23 cellular contexts compared by ENCODE assay signal in the genomic region with DNA sequence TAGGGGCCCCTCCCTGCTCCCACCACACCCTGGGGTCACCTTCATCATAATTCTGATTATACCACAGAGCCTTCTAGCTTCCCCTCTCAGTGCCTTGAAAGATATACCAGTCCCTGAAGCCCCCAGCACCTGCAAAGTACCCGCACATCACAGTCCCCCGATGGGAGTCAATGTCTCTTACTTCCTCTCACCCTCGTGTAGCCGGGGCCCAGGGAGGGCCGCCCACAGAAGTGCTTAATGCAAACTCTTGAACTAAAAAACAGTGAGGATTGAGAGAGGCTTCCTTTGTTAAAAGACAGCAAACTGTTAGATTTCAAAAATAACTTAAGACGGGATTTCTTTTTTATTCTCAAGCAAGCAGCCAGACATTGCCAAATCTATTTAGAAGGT.
"Had no signal": no experiment of that assay in that cellular context is flagged by ENCODE, and none has a peak within 500 bp of the region (broad histone marks: within the 10 kb centered on the region; RNA-seq: fewer than 3 reads in every experiment).

No MANE protein-coding gene starts in this region.

- DNase-seq: activated CD4-positive, alpha-beta T cell treated with anti-CD3 and anti-CD28 coated beads for 36 hours; activated CD4-positive, alpha-beta T cell treated with anti-CD3 and anti-CD28 coated beads, Interleukin-2, amount 50 U/mL, for 4 hours; activated naive CD4-positive, alpha-beta T cell treated with anti-CD3 and anti-CD28 coated beads for 36 hours; activated T-cell treated with anti-CD3 and anti-CD28 coated beads for 4 hours; anterior cingulate cortex; dermis blood vessel endothelial cell; effector memory CD4-positive, alpha-beta T cell; foreskin keratinocyte; lower lobe of right lung; mesendoderm; stimulated activated CD4-positive, alpha-beta T cell treated with anti-CD3 and anti-CD28 coated beads, Interleukin-12 subunit alpha, Interleukin-12 subunit beta, amount 100 ng/mL, for 4 hours; stimulated activated CD4-positive, alpha-beta T cell treated with anti-CD3 and anti-CD28 coated beads, Interleukin-4, amount 100 ng/mL, for 4 hours; T1000 had no signal

- H3K4me3 ChIP-seq: lower lobe of right lung, prostate gland, suprapubic skin, tibial nerve, uterus had no signal

- H3K27ac ChIP-seq: foreskin keratinocyte, lower lobe of right lung, prostate gland, suprapubic skin, tibial nerve, uterus had no signal

- H3K36me3 ChIP-seq: lower lobe of right lung, prostate gland, uterus had no signal

- H3K27me3 ChIP-seq: foreskin keratinocyte, suprapubic skin, tibial nerve, uterus had no signal

- H3K4me3 Mint-ChIP-seq: activated B cell treated with CpG ODN at 0.5 μM for 24 hours; activated CD4-positive, alpha-beta T cell treated with anti-CD3 and anti-CD28 coated beads for 36 hours; activated naive CD4-positive, alpha-beta T cell treated with anti-CD3 and anti-CD28 coated beads for 36 hours; naive thymus-derived CD4-positive, alpha-beta T cell; neural crest cell; stimulated activated naive CD8-positive, alpha-beta T cell treated with anti-CD3 and anti-CD28 coated beads, Interleukin-15, amount 100 ng/mL, for 72 hours; T-helper 1 cell treated with Interleukin-12 subunit alpha and Interleukin-12 subunit beta and Interleukin-4 antibody, amounts not matched to agents 30 μg/mL and 1 μg/mL, for 36 hours had no signal

- H3K9me3 ChIP-seq: lower lobe of right lung, prostate gland, suprapubic skin, tibial nerve, uterus had no signal

- H3K4me1 ChIP-seq: foreskin keratinocyte, lower lobe of right lung, prostate gland, suprapubic skin, uterus had no signal

- H3K36me3 Mint-ChIP-seq: brain had no signal

- H3K4me1 Mint-ChIP-seq: activated B cell treated with CpG ODN at 0.5 μM for 24 hours; activated CD4-positive, alpha-beta T cell treated with anti-CD3 and anti-CD28 coated beads for 36 hours; naive thymus-derived CD4-positive, alpha-beta T cell; neural crest cell; stimulated activated naive CD8-positive, alpha-beta T cell treated with anti-CD3 and anti-CD28 coated beads, Interleukin-15, amount 100 ng/mL, for 72 hours had no signal

- H3K27me3 Mint-ChIP-seq: activated B cell treated with CpG ODN at 0.5 μM for 24 hours; activated CD4-positive, alpha-beta T cell treated with anti-CD3 and anti-CD28 coated beads for 36 hours; naive thymus-derived CD4-positive, alpha-beta T cell; stimulated activated naive CD8-positive, alpha-beta T cell treated with anti-CD3 and anti-CD28 coated beads, Interleukin-15, amount 100 ng/mL, for 72 hours had no signal

- H3K27ac Mint-ChIP-seq: activated B cell treated with CpG ODN at 0.5 μM for 24 hours; activated CD4-positive, alpha-beta T cell treated with anti-CD3 and anti-CD28 coated beads for 36 hours; activated naive CD4-positive, alpha-beta T cell treated with anti-CD3 and anti-CD28 coated beads for 36 hours; stimulated activated naive CD8-positive, alpha-beta T cell treated with anti-CD3 and anti-CD28 coated beads, Interleukin-15, amount 100 ng/mL, for 72 hours; T-helper 1 cell treated with Interleukin-12 subunit alpha and Interleukin-12 subunit beta and Interleukin-4 antibody, amounts not matched to agents 30 μg/mL and 1 μg/mL, for 36 hours had no signal

- ATAC-seq: activated CD4-positive, alpha-beta T cell treated with anti-CD3 and anti-CD28 coated beads for 36 hours; foreskin keratinocyte; naive thymus-derived CD4-positive, alpha-beta T cell had no signal

- H3K9me3 Mint-ChIP-seq: activated B cell treated with CpG ODN at 0.5 μM for 24 hours; activated naive CD4-positive, alpha-beta T cell treated with anti-CD3 and anti-CD28 coated beads for 36 hours; brain; naive thymus-derived CD4-positive, alpha-beta T cell; neural crest cell; stimulated activated naive CD8-positive, alpha-beta T cell treated with anti-CD3 and anti-CD28 coated beads, Interleukin-15, amount 100 ng/mL, for 72 hours; T-helper 1 cell treated with Interleukin-12 subunit alpha and Interleukin-12 subunit beta and Interleukin-4 antibody, amounts not matched to agents 30 μg/mL and 1 μg/mL, for 36 hours had no signal
